ENCODE assay signal across 1 cellular context in the genomic region with DNA sequence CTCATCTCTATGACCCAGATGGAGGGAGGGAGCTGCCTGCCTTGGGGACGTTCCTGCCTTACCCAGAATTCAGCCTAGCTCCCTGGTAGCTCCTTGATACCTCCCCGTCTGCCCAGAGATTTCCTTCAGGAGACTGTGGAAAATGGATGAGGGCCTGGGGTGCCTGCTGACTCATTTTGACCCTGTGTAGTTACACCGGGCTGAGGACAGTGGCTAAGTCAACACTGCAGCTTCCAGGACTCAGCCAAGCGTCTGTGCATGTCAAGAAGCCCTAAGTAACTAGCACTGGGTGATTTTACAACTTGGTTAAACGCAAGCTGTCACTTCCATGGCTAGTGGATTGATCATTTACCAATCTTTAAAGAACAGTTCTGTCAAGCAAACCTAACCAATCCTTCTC.
TF ChIP-seq lines count a peak whose summit lies in the region.

No MANE protein-coding gene starts in this region.

TF ChIP-seq in HepG2, 621 proteins besides CTCF, POLR2A, EP300 and RAD21 (continues in another document):
- TF ChIP-seq NFYB (CRISPR knock-in tag; IDR thresholded peaks at IDR 0.05) (no peak), RARA (CRISPR knock-in tag; IDR thresholded peaks at IDR 0.05) (0 out of 2 replicates have a peak, but pooled peaks have one; percentile 6), PAXIP1 (CRISPR knock-in tag; conservative IDR thresholded peaks at IDR 0.05) (no peak), ZNF354B (CRISPR knock-in tag; IDR thresholded peaks at IDR 0.05) (no peak), ELF4 (CRISPR knock-in tag; IDR thresholded peaks at IDR 0.05; ENCODE audit: borderline replicate concordance) (no peak), KDM5B (CRISPR knock-in tag; IDR thresholded peaks at IDR 0.05; ENCODE audit: borderline replicate concordance) (no peak), GRHL1 (CRISPR knock-in tag; conservative IDR thresholded peaks at IDR 0.05) (no peak), NFE2 (CRISPR knock-in tag; IDR thresholded peaks at IDR 0.05) (no peak), ZSCAN9 (CRISPR knock-in tag; IDR thresholded peaks at IDR 0.05; ENCODE audit: borderline replicate concordance) (peak; percentile 100), FOSL2 (CRISPR knock-in tag; IDR thresholded peaks at IDR 0.05) (peak; percentile 85), NFKB2 (CRISPR knock-in tag; IDR thresholded peaks at IDR 0.05; ENCODE audit: borderline replicate concordance) (no peak), SKI (IDR thresholded peaks at IDR 0.05; ENCODE audit: partially characterized antibody) (no peak), ZFP36L1 (CRISPR knock-in tag; IDR thresholded peaks at IDR 0.05) (no peak), GPN1 (CRISPR knock-in tag; IDR thresholded peaks at IDR 0.05; ENCODE audit: borderline replicate concordance) (no peak), IRF2 (CRISPR knock-in tag; IDR thresholded peaks at IDR 0.05) (0 out of 2 replicates have a peak, but pooled peaks have one; percentile 14), TEAD3 (CRISPR knock-in tag; optimal IDR thresholded peaks at IDR 0.05; ENCODE audit: borderline replicate concordance) (peak; percentile 24), ZBTB4 (CRISPR knock-in tag; IDR thresholded peaks at IDR 0.05; ENCODE audit: borderline replicate concordance) (no peak), KDM2A (CRISPR knock-in tag; IDR thresholded peaks at IDR 0.05; ENCODE audit: borderline replicate concordance, low read depth) (no peak), SALL1 (CRISPR knock-in tag; IDR thresholded peaks at IDR 0.05) (no peak), ZNF17 (CRISPR knock-in tag; IDR thresholded peaks at IDR 0.05) (no peak), CEBPG (CRISPR knock-in tag; IDR thresholded peaks at IDR 0.05) (no peak), SRSF1 (optimal IDR thresholded peaks at IDR 0.05; ENCODE audit: low read depth, low read length) (no peak), IKZF1 (IDR thresholded peaks at IDR 0.05) (no peak), MIXL1 (CRISPR knock-in tag; IDR thresholded peaks at IDR 0.05) (no peak), ZNF335 (CRISPR knock-in tag; IDR thresholded peaks at IDR 0.05) (0 out of 2 replicates have a peak, but pooled peaks have one; percentile 24), ZNF75D (CRISPR knock-in tag; IDR thresholded peaks at IDR 0.05; ENCODE audit: borderline replicate concordance) (no peak), ZBTB34 (CRISPR knock-in tag; IDR thresholded peaks at IDR 0.05) (no peak), ZSCAN21 (CRISPR knock-in tag; IDR thresholded peaks at IDR 0.05; ENCODE audit: borderline replicate concordance) (peak; percentile 98), ZBTB3 (CRISPR knock-in tag; IDR thresholded peaks at IDR 0.05; ENCODE audit: borderline replicate concordance, low read depth) (no peak), ZC3H4 (CRISPR knock-in tag; IDR thresholded peaks at IDR 0.05; ENCODE audit: borderline replicate concordance) (no peak), ZNF615 (CRISPR knock-in tag; IDR thresholded peaks at IDR 0.05; ENCODE audit: borderline replicate concordance) (no peak), HNRNPUL1 (IDR thresholded peaks at IDR 0.05; ENCODE audit: low read depth, low read length) (no peak), FOXA1 (IDR thresholded peaks at IDR 0.05) (no peak), FOXA1 (CRISPR knock-in tag; IDR thresholded peaks at IDR 0.05) (peak; percentile 78), KAT8 (CRISPR knock-in tag; IDR thresholded peaks at IDR 0.05) (no peak), ZNF841 (CRISPR knock-in tag; IDR thresholded peaks at IDR 0.05; ENCODE audit: borderline replicate concordance) (no peak)
- TF ChIP-seq, protein P1, sequence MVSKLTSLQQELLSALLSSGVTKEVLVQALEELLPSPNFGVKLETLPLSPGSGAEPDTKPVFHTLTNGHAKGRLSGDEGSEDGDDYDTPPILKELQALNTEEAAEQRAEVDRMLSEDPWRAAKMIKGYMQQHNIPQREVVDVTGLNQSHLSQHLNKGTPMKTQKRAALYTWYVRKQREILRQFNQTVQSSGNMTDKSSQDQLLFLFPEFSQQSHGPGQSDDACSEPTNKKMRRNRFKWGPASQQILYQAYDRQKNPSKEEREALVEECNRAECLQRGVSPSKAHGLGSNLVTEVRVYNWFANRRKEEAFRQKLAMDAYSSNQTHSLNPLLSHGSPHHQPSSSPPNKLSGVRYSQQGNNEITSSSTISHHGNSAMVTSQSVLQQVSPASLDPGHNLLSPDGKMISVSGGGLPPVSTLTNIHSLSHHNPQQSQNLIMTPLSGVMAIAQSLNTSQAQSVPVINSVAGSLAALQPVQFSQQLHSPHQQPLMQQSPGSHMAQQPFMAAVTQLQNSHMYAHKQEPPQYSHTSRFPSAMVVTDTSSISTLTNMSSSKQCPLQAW (CRISPR knock-in tag; IDR thresholded peaks at IDR 0.05), result no peak
- TF ChIP-seq, protein P2, sequence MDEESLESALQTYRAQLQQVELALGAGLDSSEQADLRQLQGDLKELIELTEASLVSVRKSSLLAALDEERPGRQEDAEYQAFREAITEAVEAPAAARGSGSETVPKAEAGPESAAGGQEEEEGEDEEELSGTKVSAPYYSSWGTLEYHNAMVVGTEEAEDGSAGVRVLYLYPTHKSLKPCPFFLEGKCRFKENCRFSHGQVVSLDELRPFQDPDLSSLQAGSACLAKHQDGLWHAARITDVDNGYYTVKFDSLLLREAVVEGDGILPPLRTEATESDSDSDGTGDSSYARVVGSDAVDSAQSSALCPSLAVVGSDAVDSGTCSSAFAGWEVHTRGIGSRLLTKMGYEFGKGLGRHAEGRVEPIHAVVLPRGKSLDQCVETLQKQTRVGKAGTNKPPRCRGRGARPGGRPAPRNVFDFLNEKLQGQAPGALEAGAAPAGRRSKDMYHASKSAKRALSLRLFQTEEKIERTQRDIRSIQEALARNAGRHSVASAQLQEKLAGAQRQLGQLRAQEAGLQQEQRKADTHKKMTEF (CRISPR knock-in tag; IDR thresholded peaks at IDR 0.05), result no peak
- TF ChIP-seq, protein P3, sequence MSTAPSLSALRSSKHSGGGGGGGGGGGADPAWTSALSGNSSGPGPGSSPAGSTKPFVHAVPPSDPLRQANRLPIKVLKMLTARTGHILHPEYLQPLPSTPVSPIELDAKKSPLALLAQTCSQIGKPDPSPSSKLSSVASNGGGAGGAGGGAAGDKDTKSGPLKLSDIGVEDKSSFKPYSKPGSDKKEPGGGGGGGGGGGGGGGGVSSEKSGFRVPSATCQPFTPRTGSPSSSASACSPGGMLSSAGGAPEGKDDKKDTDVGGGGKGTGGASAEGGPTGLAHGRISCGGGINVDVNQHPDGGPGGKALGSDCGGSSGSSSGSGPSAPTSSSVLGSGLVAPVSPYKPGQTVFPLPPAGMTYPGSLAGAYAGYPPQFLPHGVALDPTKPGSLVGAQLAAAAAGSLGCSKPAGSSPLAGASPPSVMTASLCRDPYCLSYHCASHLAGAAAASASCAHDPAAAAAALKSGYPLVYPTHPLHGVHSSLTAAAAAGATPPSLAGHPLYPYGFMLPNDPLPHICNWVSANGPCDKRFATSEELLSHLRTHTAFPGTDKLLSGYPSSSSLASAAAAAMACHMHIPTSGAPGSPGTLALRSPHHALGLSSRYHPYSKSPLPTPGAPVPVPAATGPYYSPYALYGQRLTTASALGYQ (CRISPR knock-in tag; IDR thresholded peaks at IDR 0.05), result no peak
- TF ChIP-seq, protein P4, sequence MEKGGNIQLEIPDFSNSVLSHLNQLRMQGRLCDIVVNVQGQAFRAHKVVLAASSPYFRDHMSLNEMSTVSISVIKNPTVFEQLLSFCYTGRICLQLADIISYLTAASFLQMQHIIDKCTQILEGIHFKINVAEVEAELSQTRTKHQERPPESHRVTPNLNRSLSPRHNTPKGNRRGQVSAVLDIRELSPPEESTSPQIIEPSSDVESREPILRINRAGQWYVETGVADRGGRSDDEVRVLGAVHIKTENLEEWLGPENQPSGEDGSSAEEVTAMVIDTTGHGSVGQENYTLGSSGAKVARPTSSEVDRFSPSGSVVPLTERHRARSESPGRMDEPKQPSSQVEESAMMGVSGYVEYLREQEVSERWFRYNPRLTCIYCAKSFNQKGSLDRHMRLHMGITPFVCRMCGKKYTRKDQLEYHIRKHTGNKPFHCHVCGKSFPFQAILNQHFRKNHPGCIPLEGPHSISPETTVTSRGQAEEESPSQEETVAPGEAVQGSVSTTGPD (CRISPR knock-in tag; IDR thresholded peaks at IDR 0.05), result no peak
- TF ChIP-seq, protein P5, sequence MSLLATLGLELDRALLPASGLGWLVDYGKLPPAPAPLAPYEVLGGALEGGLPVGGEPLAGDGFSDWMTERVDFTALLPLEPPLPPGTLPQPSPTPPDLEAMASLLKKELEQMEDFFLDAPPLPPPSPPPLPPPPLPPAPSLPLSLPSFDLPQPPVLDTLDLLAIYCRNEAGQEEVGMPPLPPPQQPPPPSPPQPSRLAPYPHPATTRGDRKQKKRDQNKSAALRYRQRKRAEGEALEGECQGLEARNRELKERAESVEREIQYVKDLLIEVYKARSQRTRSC (CRISPR knock-in tag; IDR thresholded peaks at IDR 0.05; ENCODE audit: low read depth), result no peak
